Comparison of ENCODE assay signal across 8 cellular contexts in the genomic region with DNA sequence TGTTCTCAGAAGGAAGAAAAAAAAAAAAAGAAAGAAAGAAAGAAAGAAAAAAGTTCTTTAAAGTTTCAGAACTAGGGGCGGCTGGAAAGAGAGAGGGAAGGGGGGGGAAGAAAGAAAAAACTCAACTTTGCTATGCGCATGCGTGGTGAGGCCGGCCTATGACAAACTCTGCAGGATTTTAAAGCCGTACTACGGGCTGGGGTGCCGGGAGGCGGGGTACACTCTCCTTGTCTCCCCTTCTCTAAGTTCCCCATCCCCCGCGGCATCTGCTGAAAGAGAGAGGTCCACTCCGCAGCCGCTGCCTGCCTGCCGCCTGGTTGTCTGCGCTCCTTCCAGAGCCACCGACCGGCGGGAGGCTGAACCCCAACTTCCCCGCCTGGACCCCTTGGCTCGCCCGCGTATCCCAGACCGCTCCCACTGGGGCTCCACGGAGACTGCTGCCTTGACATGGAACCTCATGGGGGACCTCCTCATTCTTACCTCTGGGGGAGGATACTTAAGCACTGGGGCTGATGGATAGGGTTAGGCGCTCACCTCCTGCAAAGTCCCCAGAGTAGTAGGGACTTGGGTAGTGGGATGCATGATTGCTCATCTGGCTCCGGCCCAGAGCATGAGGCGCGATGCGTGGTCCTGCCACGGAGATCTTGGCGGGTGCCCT. TPM values are rescaled to one million over a fixed set of nuclear protein-coding genes. Genes with fewer than 3 reads are reported as not detected.
DNase-seq lines count a peak whose midpoint lies in the region; ATAC-seq and TF ChIP-seq lines count a peak whose summit lies in the region.

No MANE protein-coding gene starts in this region.

- H3K9me2 ChIP-seq in PC-3 (replicated peaks; ENCODE audit: low read length), result no peaks in the 10 kb centered on the region

- POLR2A ChIA-PET in PC-3 (lab: Charles Lee; ENCODE audit: unreplicated experiment), result interaction anchor here (0.6 kb wide), 1 partner anchor 392 kb away, joined by 4 read pairs; no protein-coding TSS in a partner anchor

- CTCF ChIA-PET in PC-3 (lab: Charles Lee), result interaction anchor here (0.7 kb wide), 1 partner anchor 41 kb away, joined by 6 read pairs; no protein-coding TSS in a partner anchor

- H3K27ac ChIP-seq in PC-3 (ENCODE audit: low read length) (no peak overlapping the region), right lobe of liver (peak overlapping the region in 2 of 3 donors; percentile 79 to 88), suprapubic skin (no peak overlapping the region)

- 5% methylated on average over 15 of the region's 30 CpGs for WGBS in right lobe of liver (ENCODE audit: insufficient coverage, low coverage, low lambda C conversion rate, missing lambda C conversion rate)
- under 1% methylated on average over 29 of the region's 30 CpGs for WGBS in suprapubic skin

- H3K4me3 ChIP-seq in PC-3 (ENCODE audit: low read length) (peak overlapping the region; percentile 90), right lobe of liver (peak overlapping the region; percentile 63 to 85 (median 77)), suprapubic skin (peak overlapping the region; percentile 88)

- ATAC-seq in PC-3 (no peak), right lobe of liver (peak; percentile 23 to 54 (median 39)), HG02970 (IDR thresholded peaks at IDR 0.05; ENCODE audit: low FRiP score, unreplicated experiment) (no peak)

- no peaks in the 10 kb centered on the region for H3K36me3 ChIP-seq in PC-3 (ENCODE audit: low read depth, low read length)
- no peaks in the 10 kb centered on the region for H3K36me3 ChIP-seq in right lobe of liver
- no peaks in the 10 kb centered on the region for H3K36me3 ChIP-seq in suprapubic skin

- peaks cover 45% of the 10 kb centered on the region for H3K4me1 ChIP-seq in PC-3 (ENCODE audit: insufficient read depth, low read length)
- H3K4me1 ChIP-seq in right lobe of liver, result no peaks in the 10 kb centered on the region
- H3K4me1 ChIP-seq in suprapubic skin, result peaks cover 61% of the 10 kb centered on the region

- H3K4me1 Mint-ChIP-seq in activated CD4-positive, alpha-beta T cell treated with anti-CD3 and anti-CD28 coated beads, Interleukin-2, amount 10 ng/mL, durations not matched to agents 24 days and 14 days, result peaks cover 9% of the 10 kb centered on the region

- peaks cover 71% of the 10 kb centered on the region for H3K27me3 Mint-ChIP-seq in activated CD4-positive, alpha-beta T cell treated with anti-CD3 and anti-CD28 coated beads, Interleukin-2, amount 10 ng/mL, durations not matched to agents 24 days and 14 days

- no peaks in the 10 kb centered on the region for H4K20me1 ChIP-seq in PC-3 (ENCODE audit: low read length)

- H3K27me3 ChIP-seq in PC-3 (ENCODE audit: low read length), result no peaks in the 10 kb centered on the region
- no peaks in the 10 kb centered on the region for H3K27me3 ChIP-seq in right lobe of liver
- H3K27me3 ChIP-seq in suprapubic skin, result peaks cover 36% of the 10 kb centered on the region

- peak overlapping the region; percentile 45 for H3K27ac Mint-ChIP-seq in activated CD4-positive, alpha-beta T cell treated with anti-CD3 and anti-CD28 coated beads, Interleukin-2, amount 10 ng/mL, durations not matched to agents 24 days and 14 days

- peaks cover 30% of the 10 kb centered on the region for H3K79me2 ChIP-seq in PC-3 (ENCODE audit: low read length)

- TF ChIP-seq CTCF in PC-3 (conservative IDR thresholded peaks at IDR 0.05; ENCODE audit: low read depth, low read length) (no peak), right lobe of liver (IDR thresholded peaks at IDR 0.05) (no peak), suprapubic skin (IDR thresholded peaks at IDR 0.05) (no peak)

- TF ChIP-seq POLR2A in right lobe of liver (IDR thresholded peaks at IDR 0.05) (no peak), suprapubic skin (IDR thresholded peaks at IDR 0.05) (no peak)

- TF ChIP-seq EP300 in suprapubic skin (IDR thresholded peaks at IDR 0.05), result no peak

- H3K9me3 Mint-ChIP-seq in activated CD4-positive, alpha-beta T cell treated with anti-CD3 and anti-CD28 coated beads, Interleukin-2, amount 10 ng/mL, durations not matched to agents 24 days and 14 days, result no peaks in the 10 kb centered on the region

- H3K4me2 ChIP-seq in PC-3 (ENCODE audit: low read length), result peak overlapping the region; percentile 93

- peak overlapping the region; percentile 92 for H2AFZ ChIP-seq in PC-3 (ENCODE audit: low read length)

- peak overlapping the region; percentile 73 for H3K9ac ChIP-seq in PC-3 (ENCODE audit: low read length)

- intact Hi-C loops in activated CD4-positive, alpha-beta T cell treated with anti-CD3 and anti-CD28 coated beads, Interleukin-2, amount 10 ng/mL, durations not matched to agents 24 days and 14 days (cut with micrococcal nuclease), result no loop called here
- intact Hi-C loops in PC-3 (cut with micrococcal nuclease), result loop anchor here (5.0 kb wide), 1 partner anchor 309 kb away; no protein-coding TSS in a partner anchor
- intact Hi-C loops in right lobe of liver (cut with DNase I), result loop anchor here (10.0 kb wide), 3 partner anchors 256 to 766 kb away; no protein-coding TSS in a partner anchor

- H3K36me3 Mint-ChIP-seq in activated CD4-positive, alpha-beta T cell treated with anti-CD3 and anti-CD28 coated beads, Interleukin-2, amount 10 ng/mL, durations not matched to agents 24 days and 14 days (ENCODE audit: low read depth), result peaks cover 3% of the 10 kb centered on the region

- H3F3A ChIP-seq in PC-3 (ENCODE audit: low read length, unreplicated experiment), result peaks cover 4% of the 10 kb centered on the region

- BruUV-seq in PC-3 (replicated peaks; lab: Mats Ljungman, UMichigan), result no TSS peak

- H3K9me3 ChIP-seq in PC-3 (ENCODE audit: low read length) (no peaks in the 10 kb centered on the region), right lobe of liver (no peaks in the 10 kb centered on the region), suprapubic skin (no peaks in the 10 kb centered on the region)

- peak overlapping the region; percentile 70 for H3K4me3 Mint-ChIP-seq in activated CD4-positive, alpha-beta T cell treated with anti-CD3 and anti-CD28 coated beads, Interleukin-2, amount 10 ng/mL, durations not matched to agents 24 days and 14 days

- peak; percentile 71 for DNase-seq in activated CD4-positive, alpha-beta T cell treated with anti-CD3 and anti-CD28 coated beads, Interleukin-2, amount 10 ng/mL, durations not matched to agents 24 days and 14 days
- no peak for DNase-seq in activated CD4-positive, alpha-beta T cell treated with anti-CD3 and anti-CD28 coated beads, Interleukin-2, amount 50 U/mL, for 48 hours
- peak; percentile 70 for DNase-seq in PC-3
- DNase-seq in dermis blood vessel endothelial cell, result peak; percentile 46
- DNase-seq in right lobe of liver, result peak; percentile 60 to 72 (median 71)
- DNase-seq in suprapubic skin (ENCODE audit: low spot score in 2 of 2), result peak in 1 of 2 donors; percentile 69
- no peak for DNase-seq in activated effector memory CD4-positive, alpha-beta T cell treated with anti-CD3 and anti-CD28 coated beads, Interleukin-2, amount 50 U/mL, for 16 hours

RNA-seq across cellular contexts. Expression of a gene that starts 1.4 kb away (rescaled TPM):
- not detected in 2 replicates for total RNA-seq in activated CD4-positive, alpha-beta T cell treated with anti-CD3 and anti-CD28 coated beads, Interleukin-2, amount 10 ng/mL, durations not matched to agents 24 days and 14 days
- 21.8 and 28.5 TPM in 2 replicates for total RNA-seq in PC-3 (2014; rRNA removed)
- 2.0 and 2.6 TPM in 2 replicates for total RNA-seq in dermis blood vessel endothelial cell
- total RNA-seq in right lobe of liver, result 1 to 10 TPM in 5 of 6 experiments, under 1 TPM in 1; 0.64 to 3.6 (median 2.4) TPM
- total RNA-seq in suprapubic skin, result 10 to 100 TPM in 1 of 4 donors, 1 to 10 TPM in 3; 8.9 to 13.9 (median 9.3) TPM

Comparison
In these comparisons a context has a peak if more than half of its experiments do, and no peak if none do; other contexts are left out.
1. DNase-seq: peak in activated CD4-positive, alpha-beta T cell treated with anti-CD3 and anti-CD28 coated beads, Interleukin-2, amount 10 ng/mL, durations not matched to agents 24 days and 14 days (single experiment), PC-3 (single experiment), dermis blood vessel endothelial cell (single experiment) and right lobe of liver (3 of 3); none in activated CD4-positive, alpha-beta T cell treated with anti-CD3 and anti-CD28 coated beads, Interleukin-2, amount 50 U/mL, for 48 hours (0 of 2) and activated effector memory CD4-positive, alpha-beta T cell treated with anti-CD3 and anti-CD28 coated beads, Interleukin-2, amount 50 U/mL, for 16 hours (single experiment).
2. ATAC-seq: peak in right lobe of liver (4 of 4); none in PC-3 (single experiment) and HG02970 (single experiment).
3. H3K27ac ChIP-seq: peak in right lobe of liver (2 of 3); none in PC-3 (single experiment) and suprapubic skin (single experiment).
4. Peak in every context shown above with its lines, with median percentiles within 50 percentile points of each other: H3K4me3 ChIP-seq.